8 cellular contexts compared by ENCODE assay signal in genomic region chr3:63968612-63969350, GRCh38. TPM values are rescaled to one million over a fixed set of nuclear protein-coding genes. Genes with fewer than 3 reads are reported as not detected.
DNase-seq lines count a peak whose midpoint lies in the region; ATAC-seq and TF ChIP-seq lines count a peak whose summit lies in the region.

No MANE protein-coding gene starts in this region.

- TF ChIP-seq CTCF in right atrium auricular region (IDR thresholded peaks at IDR 0.05) = no peak
- TF ChIP-seq CTCF in omental fat pad (IDR thresholded peaks at IDR 0.05) = no peak

- H3K27me3 ChIP-seq in right atrium auricular region = no peaks in the 10 kb centered on the region

- H3K27ac Mint-ChIP-seq in dendritic cell treated with granulocyte-macrophage colony-stimulating factor and Interleukin-4, amounts not matched to agents 40 ng/mL and 50 ng/mL, for 4 days = peak overlapping the region; percentile 84

- no peak for DNase-seq in right atrium auricular region (ENCODE audit: low spot score)
- no peak for DNase-seq in Right ventricle myocardium superior
- DNase-seq in renal cortical epithelial cell (ENCODE audit: low read depth) = peak; percentile 82
- no peak for DNase-seq in omental fat pad (ENCODE audit: low spot score)
- no peak for DNase-seq in effector CD8-positive, alpha-beta T cell (lab: John Stamatoyannopoulos, UW)
- DNase-seq in AG20443 (ENCODE audit: low spot score) = no peak

- no peaks in the 10 kb centered on the region for H3K36me3 ChIP-seq in right atrium auricular region

- no peaks in the 10 kb centered on the region for H3K9me3 Mint-ChIP-seq in dendritic cell treated with granulocyte-macrophage colony-stimulating factor and Interleukin-4, amounts not matched to agents 40 ng/mL and 50 ng/mL, for 4 days

- intact Hi-C loops in Right ventricle myocardium superior (cut with DNase I) = no loop called here
- intact Hi-C loops in dendritic cell treated with granulocyte-macrophage colony-stimulating factor and Interleukin-4, amounts not matched to agents 40 ng/mL and 50 ng/mL, for 4 days (cut with micrococcal nuclease) = no loop called here

- ATAC-seq in Right ventricle myocardium superior (ENCODE audit: poor library complexity) = no peak
- peak; percentile 27 for ATAC-seq in HG03521 (IDR thresholded peaks at IDR 0.05; ENCODE audit: unreplicated experiment)
- ATAC-seq in omental fat pad (ENCODE audit: low FRiP score) = no peak

- H3K36me3 Mint-ChIP-seq in dendritic cell treated with granulocyte-macrophage colony-stimulating factor and Interleukin-4, amounts not matched to agents 40 ng/mL and 50 ng/mL, for 4 days (ENCODE audit: low read depth) = peaks cover 22% of the 10 kb centered on the region

- peak overlapping the region; percentile 58 for H3K4me3 Mint-ChIP-seq in dendritic cell treated with granulocyte-macrophage colony-stimulating factor and Interleukin-4, amounts not matched to agents 40 ng/mL and 50 ng/mL, for 4 days

- peaks cover 0 to 54% of the 10 kb centered on the region in 2 donors for H3K4me1 ChIP-seq in right atrium auricular region

- H3K4me3 ChIP-seq in right atrium auricular region = no peak overlapping the region

- no peaks in the 10 kb centered on the region for H3K9me3 ChIP-seq in right atrium auricular region

- no peaks in the 10 kb centered on the region for H3K27me3 Mint-ChIP-seq in dendritic cell treated with granulocyte-macrophage colony-stimulating factor and Interleukin-4, amounts not matched to agents 40 ng/mL and 50 ng/mL, for 4 days

- H3K4me1 Mint-ChIP-seq in dendritic cell treated with granulocyte-macrophage colony-stimulating factor and Interleukin-4, amounts not matched to agents 40 ng/mL and 50 ng/mL, for 4 days (ENCODE audit: low read depth) = peaks cover 74% of the 10 kb centered on the region

- peak overlapping the region; percentile 18 to 49 for H3K27ac ChIP-seq in right atrium auricular region

RNA-seq across cellular contexts. Expression of gene PSMD6, which starts 54.5 kb away (rescaled TPM):
- total RNA-seq in right atrium auricular region = 10 to 100 TPM; 48.2 to 74.5 TPM
- 77.8 TPM for total RNA-seq in Right ventricle myocardium superior
- total RNA-seq in renal cortical epithelial cell = 113 and 124 TPM in 2 replicates
- total RNA-seq in omental fat pad = 10 to 100 TPM; 52.8 to 86.2 (median 53.4) TPM

RNA-seq across cellular contexts. Expression of gene SCAANT1, which starts 56.6 kb away (rescaled TPM):
- not detected for total RNA-seq in right atrium auricular region
- not detected for total RNA-seq in Right ventricle myocardium superior
- total RNA-seq in renal cortical epithelial cell = not detected in 2 replicates
- not detected for total RNA-seq in omental fat pad
